Comparison of ENCODE assay signal across 7 cellular contexts in genomic region chr12:31104220-31104619, GRCh38. TPM values are rescaled to one million over a fixed set of nuclear protein-coding genes. Genes with fewer than 3 reads are reported as not detected.
DNase-seq lines count a peak whose midpoint lies in the region; TF ChIP-seq lines count a peak whose summit lies in the region.
"Not testable (repeated sequence)": the region's sequence is repeated elsewhere in the genome, so short reads cannot be mapped to it uniquely, and the experiment has no call there.

No MANE protein-coding gene starts in this region.

- not testable (repeated sequence) for H3K4me1 ChIP-seq in H9 (ENCODE audit: insufficient read depth, low read length)
- peaks cover 12% of the 10 kb centered on the region for H3K4me1 ChIP-seq in mammary epithelial cell (ENCODE audit: insufficient read depth, low read length)

- not testable (repeated sequence) for H3T11ph ChIP-seq in H9 (ENCODE audit: low read length)

- H3K27me3 ChIP-seq in H9 (ENCODE audit: insufficient read depth, low read length); mammary epithelial cell (ENCODE audit: insufficient read depth, low read length): not testable (repeated sequence)

- H3K36me3 ChIP-seq in mammary epithelial cell (ENCODE audit: insufficient read depth, low read length), result not testable (repeated sequence)

- H3K27ac Mint-ChIP-seq in H9 (peak overlapping the region in 1 of 3 experiments; percentile 80; a peak in 2 of 7 replicates), neural crest cell (ENCODE audit: unreplicated experiment) (peak overlapping the region; percentile 57)

- H3K4ac ChIP-seq in H9 (ENCODE audit: low read depth, low read length), result not testable (repeated sequence)

- CTCF ChIA-PET in RWPE1 (lab: Yijun Ruan, JAX), result interaction anchor here (0.7 kb wide), 1 partner anchor 216 kb away, joined by 3 read pairs; no protein-coding TSS in a partner anchor
- CTCF ChIA-PET in mammary epithelial cell (lab: Charles Lee; ENCODE audit: low non-redundant PET), result not testable (repeated sequence)

- not testable (repeated sequence) for H2BK20ac ChIP-seq in H9 (ENCODE audit: low read depth, low read length, poor library complexity, severe bottlenecking)

- not testable (repeated sequence) for H3K23me2 ChIP-seq in H9 (ENCODE audit: insufficient read length, low read depth, low read length, poor library complexity, severe bottlenecking)

- not testable (repeated sequence) for H3K14ac ChIP-seq in H9 (ENCODE audit: insufficient read depth, low read length)

- in situ Hi-C loops in mammary epithelial cell (cut with MboI; ENCODE audit: low sequenced_read_pairs in 2 of 2), result loop anchor here in 1 of 2 donors (25.0 kb wide), 1 partner anchor 133 kb away; no protein-coding TSS in a partner anchor

- DNase-seq in H9 (peak; percentile 25), NCI-H2227 (lab: John Stamatoyannopoulos, UW; ENCODE audit: unreplicated experiment) (peak; percentile 2), mammary epithelial cell (peak; percentile 29), islet precursor cell (peak; percentile 45)
- not testable (repeated sequence) for DNase-seq in RWPE1 (ENCODE audit: low spot score); neural crest cell (ENCODE audit: low read depth, low spot score)

- no CpG with 5 or more reads among the region's 4 CpGs for WGBS in H9 (ENCODE audit: extremely low coverage, insufficient read length, low lambda C conversion rate)
- WGBS in mammary epithelial cell (ENCODE audit: low coverage, missing lambda C conversion rate), result 7% methylated on average over 3 of the region's 4 CpGs

- intact Hi-C loops in mammary epithelial cell (cut with micrococcal nuclease), result not testable (repeated sequence)

- not testable (repeated sequence) for H2BK120ac ChIP-seq in H9 (ENCODE audit: low read depth, low read length, poor library complexity, severe bottlenecking)

- H2BK5ac ChIP-seq in H9 (ENCODE audit: insufficient read length, low read length), result not testable (repeated sequence)

- not testable (repeated sequence) for H3K27me3 Mint-ChIP-seq in H9 (ENCODE audit: low read depth); neural crest cell (ENCODE audit: low read depth)

- not testable (repeated sequence) for H2BK15ac ChIP-seq in H9 (ENCODE audit: low read depth, low read length)

- BruUV-seq in mammary epithelial cell (replicated peaks; lab: Mats Ljungman, UMichigan), result TSS peak; percentile 61

- not testable (repeated sequence) for TF ChIP-seq CTCF in C4-2B (conservative IDR thresholded peaks at IDR 0.05); H9 (conservative IDR thresholded peaks at IDR 0.05); RWPE1 (conservative IDR thresholded peaks at IDR 0.05; ENCODE audit: low read depth); mammary epithelial cell (conservative IDR thresholded peaks at IDR 0.05 in 1 of 2, IDR thresholded peaks at IDR 0.05 in 1 of 2; ENCODE audit: extremely low read depth in 1 of 2, insufficient read depth in 1 of 2, low read depth in 1 of 2, low read length in 2 of 2); neural crest cell (conservative IDR thresholded peaks at IDR 0.05)

- H3K27ac ChIP-seq in C4-2B, result peak overlapping the region; percentile 71
- H3K27ac ChIP-seq in H9 (ENCODE audit: insufficient read length, low read depth, low read length); mammary epithelial cell (ENCODE audit: insufficient read depth, low read depth, low read length): not testable (repeated sequence)
- H3K27ac ChIP-seq in RWPE1, result peak overlapping the region; percentile 80

- H2AFZ ChIP-seq in H9 (ENCODE audit: low read length), result not testable (repeated sequence)
- H2AFZ ChIP-seq in mammary epithelial cell (ENCODE audit: low read depth, low read length), result peak overlapping the region; percentile 64

- H3K4me3 Mint-ChIP-seq in H9, neural crest cell: not testable (repeated sequence)

- dilution Hi-C loops in mammary epithelial cell (cut with HindIII; ENCODE audit: low sequenced_read_pairs), result not testable (repeated sequence)

- H3K36me3 Mint-ChIP-seq in H9 (ENCODE audit: insufficient read depth in 1 of 3, low read depth in 3 of 3), result peaks cover 24 to 47% (median 45%) of the 10 kb centered on the region in 3 experiments
- H3K36me3 Mint-ChIP-seq in neural crest cell (ENCODE audit: low read depth), result not testable (repeated sequence)

- not testable (repeated sequence) for H3K4me1 Mint-ChIP-seq in H9, neural crest cell

- not testable (repeated sequence) for H2AK5ac ChIP-seq in H9 (ENCODE audit: insufficient read length, low read length)

- H4K91ac ChIP-seq in H9 (ENCODE audit: insufficient read length, low read depth, low read length), result not testable (repeated sequence)

- not testable (repeated sequence) for H3K79me1 ChIP-seq in H9 (ENCODE audit: insufficient read depth, low read depth, low read length, poor library complexity, severe bottlenecking)

- H3K18ac ChIP-seq in H9 (ENCODE audit: insufficient read length, low read depth, low read length), result not testable (repeated sequence)

- not testable (repeated sequence) for H3K9me3 Mint-ChIP-seq in H9, neural crest cell

- not testable (repeated sequence) for H3K9ac ChIP-seq in H9 (ENCODE audit: extremely low read depth, insufficient read length, low read length); mammary epithelial cell (ENCODE audit: insufficient read depth, low read length)

- H4K20me1 ChIP-seq in H9 (ENCODE audit: control insufficient read depth, insufficient read depth, insufficient read length); mammary epithelial cell (ENCODE audit: insufficient read depth, low read length): not testable (repeated sequence)

- POLR2A ChIA-PET in RWPE1 (lab: Yijun Ruan, JAX; ENCODE audit: low non-redundant PET), result not testable (repeated sequence)

- H4K5ac ChIP-seq in H9 (ENCODE audit: insufficient read length, low read depth, low read length), result not testable (repeated sequence)

- not testable (repeated sequence) for H3K23ac ChIP-seq in H9 (ENCODE audit: insufficient read length, low read depth, low read length)

- not testable (repeated sequence) for H3K9me3 ChIP-seq in H9 (ENCODE audit: control insufficient read depth, low read depth, low read length); mammary epithelial cell (replicated peaks; ENCODE audit: insufficient read depth, low read length)

- H3K56ac ChIP-seq in H9 (ENCODE audit: insufficient read length, low read depth, low read length), result not testable (repeated sequence)

- not testable (repeated sequence) for H2BK12ac ChIP-seq in H9 (ENCODE audit: insufficient read length, low read depth, low read length)

- H3K4me3 ChIP-seq in mammary epithelial cell (replicated peaks in 1 of 3; ENCODE audit: insufficient read depth in 1 of 3, low read depth in 2 of 3, low read length in 3 of 3), result not testable (repeated sequence)

- H3K4me2 ChIP-seq in H9 (ENCODE audit: insufficient read depth, insufficient read length, low read length); mammary epithelial cell (ENCODE audit: insufficient read depth, low read depth, low read length): not testable (repeated sequence)

- not testable (repeated sequence) for H3K79me2 ChIP-seq in H9 (ENCODE audit: insufficient read depth, low read length); mammary epithelial cell (ENCODE audit: insufficient read depth, low read length)

- H4K8ac ChIP-seq in H9 (replicated peaks; ENCODE audit: insufficient read length, low read depth, low read length), result not testable (repeated sequence)

RNA-seq across cellular contexts. Expression of gene DDX11, which starts 30.6 kb away (rescaled TPM):
- 175 and 183 TPM in 2 replicates for total RNA-seq in H9 (2021)
- total RNA-seq in mammary epithelial cell, result 10 to 100 TPM; 11.8 to 61.2 TPM
- polyA plus RNA-seq in mammary epithelial cell, result 23.1 TPM
- 48.2 TPM for polyA minus RNA-seq in mammary epithelial cell
- total RNA-seq in neural crest cell, result 199 and 202 TPM in 2 replicates
